Comparison of ENCODE assay signal across 3 cellular contexts in genomic region chr9:121685795-121686377, GRCh38.
TF ChIP-seq lines count a peak whose summit lies in the region.

No MANE protein-coding gene starts in this region.

TF ChIP-seq in SK-N-SH treated with all-trans-retinoic acid at 6 μM for 48 hours, 23 proteins besides CTCF, POLR2A, EP300 and RAD21:
- TF ChIP-seq BACH2 (CRISPR knock-in tag; IDR thresholded peaks at IDR 0.05; ENCODE audit: borderline replicate concordance) (no peak), TCF4 (CRISPR knock-in tag; IDR thresholded peaks at IDR 0.05; ENCODE audit: borderline replicate concordance) (no peak), ZNF70 (CRISPR knock-in tag; IDR thresholded peaks at IDR 0.05) (peak; percentile 99), PPARA (CRISPR knock-in tag; IDR thresholded peaks at IDR 0.05; ENCODE audit: borderline replicate concordance) (no peak)
TF ChIP-seq in SK-N-SH treated with all-trans-retinoic acid at 6 μM for 48 hours: peak in this region for 1.

TF ChIP-seq in SK-N-SH, 30 proteins besides CTCF, POLR2A, EP300 and RAD21:
- TF ChIP-seq USF2 (IDR thresholded peaks at IDR 0.05; ENCODE audit: borderline replicate concordance, low read depth, low read length), result no peak
- no peak for TF ChIP-seq ZBTB33 (IDR thresholded peaks at IDR 0.05; ENCODE audit: borderline replicate concordance, low read depth)
- no peak for TF ChIP-seq TAF1 (IDR thresholded peaks at IDR 0.05; ENCODE audit: borderline replicate concordance, low read depth, low read length)
- TF ChIP-seq NRF1 (IDR thresholded peaks at IDR 0.05; ENCODE audit: low read depth, low read length), result no peak
- no peak for TF ChIP-seq FOSL2 (IDR thresholded peaks at IDR 0.05; ENCODE audit: borderline replicate concordance, low read depth)

TF ChIP-seq in K562, 482 proteins besides CTCF, POLR2A, EP300 and RAD21:
- TF ChIP-seq NR2F6 (CRISPR knock-in tag; IDR thresholded peaks at IDR 0.05) (no peak), BRD4 (IDR thresholded peaks at IDR 0.05) (no peak), EHMT2 (IDR thresholded peaks at IDR 0.05) (no peak), PCBP2 (IDR thresholded peaks at IDR 0.05; ENCODE audit: low read depth, low read length, poor library complexity, severe bottlenecking) (no peak), SP1 (CRISPR knock-in tag; IDR thresholded peaks at IDR 0.05) (no peak), ZFPM2 (CRISPR knock-in tag; IDR thresholded peaks at IDR 0.05) (no peak), RBM39 (optimal IDR thresholded peaks at IDR 0.05; ENCODE audit: low read depth, low read length) (no peak), MED1 (CRISPR knock-in tag; IDR thresholded peaks at IDR 0.05; ENCODE audit: borderline replicate concordance) (no peak), BCOR (IDR thresholded peaks at IDR 0.05) (peak; percentile 26; the same call in 1 of the 2 replicates), RBM25 (IDR thresholded peaks at IDR 0.05; ENCODE audit: low read depth, low read length, severe bottlenecking) (peak; percentile 17), CEBPZ (IDR thresholded peaks at IDR 0.05; ENCODE audit: borderline replicate concordance, low read depth, low read length) (no peak)
